Comparison of ENCODE assay signal across 17 cellular contexts in genomic region chr5:20617876-20618275, GRCh38.
"Had no signal": no experiment of that assay in that cellular context is flagged by ENCODE, and none has a peak within 500 bp of the region (broad histone marks: within the 10 kb centered on the region; RNA-seq: fewer than 3 reads in every experiment).

No MANE protein-coding gene starts in this region.

- H3K27ac ChIP-seq: coronary artery, heart left ventricle, psoas muscle, right lobe of liver, spleen had no signal

- DNase-seq: effector CD4-positive, alpha-beta T cell; heart left ventricle; kidney; left cardiac atrium; natural killer cell; psoas muscle; retina; right lobe of liver; spleen; stimulated activated CD4-positive, alpha-beta T cell treated with anti-CD3 and anti-CD28 coated beads, Interleukin-15, amount 100 ng/mL, for 24 hours; stimulated activated CD4-positive, alpha-beta T cell treated with anti-CD3 and anti-CD28 coated beads, Interleukin-1b, Interleukin-23, amount 100 ng/mL, for 48 hours; stimulated activated CD4-positive, alpha-beta T cell treated with anti-CD3 and anti-CD28 coated beads, Interleukin-4, amount 100 ng/mL, for 4 hours; stimulated activated naive B cell treated with anti-CD40 and anti-IgM and Interleukin-4, amounts not matched to agents 10 μg/mL and 1 μg/mL and 100 μg/mL, for 72 hours; stimulated activated naive CD8-positive, alpha-beta T cell treated with anti-CD3 and anti-CD28 coated beads, Interleukin-15, amount 100 ng/mL, for 72 hours; trophoblast cell had no signal

- H3K4me3 ChIP-seq: coronary artery, heart left ventricle, psoas muscle, right lobe of liver, spleen had no signal

- H3K4me3 Mint-ChIP-seq: natural killer cell; neural crest cell; stimulated activated naive B cell treated with anti-CD40 and anti-IgM and Interleukin-4, amounts not matched to agents 10 μg/mL and 1 μg/mL and 100 μg/mL, for 72 hours; stimulated activated naive CD8-positive, alpha-beta T cell treated with anti-CD3 and anti-CD28 coated beads, Interleukin-15, amount 100 ng/mL, for 72 hours had no signal

- H3K27me3 ChIP-seq: heart left ventricle, right lobe of liver, spleen had no signal

- H3K9me3 Mint-ChIP-seq: stimulated activated naive CD8-positive, alpha-beta T cell treated with anti-CD3 and anti-CD28 coated beads, Interleukin-15, amount 100 ng/mL, for 72 hours had no signal

- H3K36me3 Mint-ChIP-seq: natural killer cell; stimulated activated naive B cell treated with anti-CD40 and anti-IgM and Interleukin-4, amounts not matched to agents 10 μg/mL and 1 μg/mL and 100 μg/mL, for 72 hours had no signal

- H3K27ac Mint-ChIP-seq: natural killer cell; stimulated activated naive B cell treated with anti-CD40 and anti-IgM and Interleukin-4, amounts not matched to agents 10 μg/mL and 1 μg/mL and 100 μg/mL, for 72 hours; stimulated activated naive CD8-positive, alpha-beta T cell treated with anti-CD3 and anti-CD28 coated beads, Interleukin-15, amount 100 ng/mL, for 72 hours had no signal

- H3K4me1 ChIP-seq: heart left ventricle, psoas muscle, right lobe of liver, spleen had no signal

- H3K4me1 Mint-ChIP-seq: natural killer cell; neural crest cell; stimulated activated naive B cell treated with anti-CD40 and anti-IgM and Interleukin-4, amounts not matched to agents 10 μg/mL and 1 μg/mL and 100 μg/mL, for 72 hours; stimulated activated naive CD8-positive, alpha-beta T cell treated with anti-CD3 and anti-CD28 coated beads, Interleukin-15, amount 100 ng/mL, for 72 hours had no signal

- ATAC-seq: natural killer cell; right lobe of liver; stimulated activated naive B cell treated with anti-CD40 and anti-IgM and Interleukin-4, amounts not matched to agents 10 μg/mL and 1 μg/mL and 100 μg/mL, for 72 hours; stimulated activated naive CD8-positive, alpha-beta T cell treated with anti-CD3 and anti-CD28 coated beads, Interleukin-15, amount 100 ng/mL, for 72 hours had no signal

- H3K27me3 Mint-ChIP-seq: stimulated activated naive B cell treated with anti-CD40 and anti-IgM and Interleukin-4, amounts not matched to agents 10 μg/mL and 1 μg/mL and 100 μg/mL, for 72 hours; stimulated activated naive CD8-positive, alpha-beta T cell treated with anti-CD3 and anti-CD28 coated beads, Interleukin-15, amount 100 ng/mL, for 72 hours had no signal

- H3K36me3 ChIP-seq: heart left ventricle, right lobe of liver, spleen had no signal

- H3K9me3 ChIP-seq: psoas muscle, right lobe of liver had no signal
